In the genomic region with DNA sequence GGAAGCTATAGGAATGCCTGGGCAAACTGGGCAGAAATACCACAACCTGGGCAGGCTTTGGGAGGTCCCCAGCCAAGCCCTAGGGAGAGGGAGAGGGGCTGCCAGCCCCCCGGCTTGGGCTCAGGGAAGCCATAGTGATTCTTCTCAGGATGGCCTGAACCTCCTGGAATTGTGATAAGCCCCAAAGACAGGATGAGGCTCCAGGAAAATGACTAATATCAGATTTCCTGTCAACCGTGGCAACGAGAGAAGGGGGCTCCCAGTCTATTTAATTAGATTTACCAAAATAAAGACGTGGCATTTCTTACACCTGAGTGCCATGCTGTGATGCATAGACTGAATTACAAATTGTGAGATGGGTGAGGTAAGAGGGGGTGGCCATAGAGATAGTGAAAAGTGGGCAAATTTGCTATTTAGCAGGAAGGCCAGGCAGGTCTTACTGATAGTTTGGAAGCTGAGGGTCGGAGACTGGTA, we compare ENCODE assay signal across 1 cellular context.
TF ChIP-seq lines count a peak whose summit lies in the region.

No MANE protein-coding gene starts in this region.

TF ChIP-seq in A549, 52 proteins besides CTCF, POLR2A, EP300 and RAD21 (continued from another document):
- no peak for TF ChIP-seq HMGXB4 (CRISPR knock-in tag; IDR thresholded peaks at IDR 0.05; ENCODE audit: borderline replicate concordance)
